12 cellular contexts compared by ENCODE assay signal in the genomic region with DNA sequence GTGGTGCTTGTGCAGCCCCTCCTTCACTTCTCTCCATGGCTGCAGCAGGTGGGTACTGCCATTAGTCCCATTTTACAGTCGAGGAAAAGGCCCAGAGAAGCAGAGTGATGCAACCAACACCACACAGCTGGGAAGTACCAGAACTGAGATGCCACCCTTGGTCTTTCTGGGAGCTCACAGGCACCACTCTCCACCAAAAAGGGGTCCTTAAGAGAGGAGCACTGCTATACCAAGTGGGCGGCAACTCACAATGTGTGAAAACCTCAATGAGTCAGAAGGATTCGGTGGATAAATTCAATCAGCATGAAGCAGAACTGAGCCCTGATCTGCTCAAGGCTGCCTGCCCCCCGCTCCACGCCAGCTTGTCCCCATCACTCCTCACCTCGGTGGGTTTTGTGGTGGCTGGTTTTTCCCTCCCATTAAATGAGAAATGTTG.
DNase-seq lines count a peak whose midpoint lies in the region; ATAC-seq, FAIRE-seq and TF ChIP-seq lines count a peak whose summit lies in the region.
"Had no signal": no experiment of that assay in that cellular context is flagged by ENCODE, and none has a peak within 500 bp of the region (broad histone marks: within the 10 kb centered on the region; RNA-seq: fewer than 3 reads in every experiment).

No MANE protein-coding gene starts in this region.

- no peak for FAIRE-seq in H54 (lab: Jason Lieb, UNC)
- FAIRE-seq: frontal cortex had no signal

- H3K4me3 ChIP-seq in esophagus muscularis mucosa (no peak overlapping the region), ovary (no peak overlapping the region)

- TF ChIP-seq CTCF in esophagus muscularis mucosa (IDR thresholded peaks at IDR 0.05): no peak
- TF ChIP-seq CTCF in ovary (IDR thresholded peaks at IDR 0.05): no peak
- TF ChIP-seq CTCF in foreskin keratinocyte (conservative IDR thresholded peaks at IDR 0.05): no peak

- no peaks in the 10 kb centered on the region for H3K9me3 ChIP-seq in esophagus muscularis mucosa
- no peaks in the 10 kb centered on the region for H3K9me3 ChIP-seq in ovary

- H3K27me3 ChIP-seq in esophagus muscularis mucosa (peaks cover 0 to 15% (median 0%) of the 10 kb centered on the region in 4 donors), ovary (no peaks in the 10 kb centered on the region), foreskin keratinocyte (peaks cover 5% of the 10 kb centered on the region)

- 73% methylated on average over 6 of the region's 6 CpGs for WGBS in esophagus muscularis mucosa
- 83 to 86% (median 86%) methylated on average over 6 of the region's 6 CpGs for WGBS in ovary, 3 donors

- TF ChIP-seq EP300 in esophagus muscularis mucosa (IDR thresholded peaks at IDR 0.05) (no peak), ovary (IDR thresholded peaks at IDR 0.05) (no peak)

- no peak overlapping the region for H3K27ac ChIP-seq in esophagus muscularis mucosa (replicated peaks in 1 of 4)
- H3K27ac ChIP-seq in ovary: no peak overlapping the region
- no peak overlapping the region for H3K27ac ChIP-seq in foreskin keratinocyte
- H3K27ac ChIP-seq: parathyroid adenoma had no signal

- ATAC-seq in HG03175 (IDR thresholded peaks at IDR 0.05; ENCODE audit: unreplicated experiment) (peak; percentile 59), foreskin keratinocyte (no peak)
- peak; percentile 90 for ATAC-seq in stimulated activated memory B cell treated with anti-CD40 and anti-IgM and Interleukin-4, amounts not matched to agents 10 μg/mL and 1 μg/mL and 100 μg/mL, for 72 hours

- no peaks in the 10 kb centered on the region for H3K27me3 Mint-ChIP-seq in stimulated activated memory B cell treated with anti-CD40 and anti-IgM and Interleukin-4, amounts not matched to agents 10 μg/mL and 1 μg/mL and 100 μg/mL, for 72 hours

- H3K36me3 ChIP-seq in esophagus muscularis mucosa (no peaks in the 10 kb centered on the region), ovary (no peaks in the 10 kb centered on the region)

- peaks cover 43% of the 10 kb centered on the region for H3K4me1 Mint-ChIP-seq in stimulated activated memory B cell treated with anti-CD40 and anti-IgM and Interleukin-4, amounts not matched to agents 10 μg/mL and 1 μg/mL and 100 μg/mL, for 72 hours

- TF ChIP-seq POLR2A in esophagus muscularis mucosa (IDR thresholded peaks at IDR 0.05; ENCODE audit: low read depth) (no peak), ovary (IDR thresholded peaks at IDR 0.05) (no peak), H54 (IDR thresholded peaks at IDR 0.05; ENCODE audit: low read depth, low read length) (no peak)

- H3K9me3 Mint-ChIP-seq in stimulated activated memory B cell treated with anti-CD40 and anti-IgM and Interleukin-4, amounts not matched to agents 10 μg/mL and 1 μg/mL and 100 μg/mL, for 72 hours: peaks cover 3% of the 10 kb centered on the region

- H3K36me3 Mint-ChIP-seq in stimulated activated memory B cell treated with anti-CD40 and anti-IgM and Interleukin-4, amounts not matched to agents 10 μg/mL and 1 μg/mL and 100 μg/mL, for 72 hours: peaks cover 5% of the 10 kb centered on the region

- intact Hi-C loops in esophagus muscularis mucosa (cut with DNase I): no loop called here
- intact Hi-C loops in ovary (cut with DNase I): no loop called here

- no peak overlapping the region for H3K4me3 Mint-ChIP-seq in stimulated activated memory B cell treated with anti-CD40 and anti-IgM and Interleukin-4, amounts not matched to agents 10 μg/mL and 1 μg/mL and 100 μg/mL, for 72 hours

- peak overlapping the region; percentile 72 for H3K27ac Mint-ChIP-seq in stimulated activated memory B cell treated with anti-CD40 and anti-IgM and Interleukin-4, amounts not matched to agents 10 μg/mL and 1 μg/mL and 100 μg/mL, for 72 hours

- DNase-seq in activated CD8-positive, alpha-beta memory T cell treated with anti-CD3 and anti-CD28 coated beads for 24 hours: peak; percentile 68
- DNase-seq in activated CD8-positive, alpha-beta memory T cell treated with anti-CD3 and anti-CD28 coated beads, Interleukin-2, amount 50 U/mL, for 4 hours: no peak
- DNase-seq in esophagus muscularis mucosa (ENCODE audit: extremely low spot score) (peak; percentile 79), ovary (no peak), foreskin keratinocyte (no peak), H54 (ENCODE audit: insufficient read length, low spot score) (no peak)
- DNase-seq: NCI-H1694 treated with DMSO at 0.1 percent for 48 hours, OCI-M1 had no signal

- H3K4me1 ChIP-seq in esophagus muscularis mucosa: peaks cover 0 to 2% (median 0%) of the 10 kb centered on the region in 4 donors
- H3K4me1 ChIP-seq in ovary (ENCODE audit: insufficient read depth): no peaks in the 10 kb centered on the region
- no peaks in the 10 kb centered on the region for H3K4me1 ChIP-seq in foreskin keratinocyte
- H3K4me1 ChIP-seq: parathyroid adenoma had no signal

Comparison
In these comparisons a context has a peak if more than half of its experiments do, and no peak if none do; other contexts are left out.
1. DNase-seq: peak in activated CD8-positive, alpha-beta memory T cell treated with anti-CD3 and anti-CD28 coated beads for 24 hours (single experiment) and esophagus muscularis mucosa (single experiment); none in activated CD8-positive, alpha-beta memory T cell treated with anti-CD3 and anti-CD28 coated beads, Interleukin-2, amount 50 U/mL, for 4 hours (single experiment), ovary (0 of 5), foreskin keratinocyte (0 of 2) and H54 (single experiment).